Comparison of ENCODE assay signal across 9 cellular contexts in genomic region chr14:61502459-61503093, GRCh38.
DNase-seq lines count a peak whose midpoint lies in the region; ATAC-seq, FAIRE-seq and TF ChIP-seq lines count a peak whose summit lies in the region.
"Had no signal": no experiment of that assay in that cellular context is flagged by ENCODE, and none has a peak within 500 bp of the region (broad histone marks: within the 10 kb centered on the region; RNA-seq: fewer than 3 reads in every experiment).

No MANE protein-coding gene starts in this region.

- H3K4me1 Mint-ChIP-seq in Calu3 (ENCODE audit: low read depth, unreplicated experiment), result peaks cover 14% of the 10 kb centered on the region

- H3K9ac ChIP-seq in GM12878 (ENCODE audit: control insufficient read depth, insufficient read depth, low read length) (peak overlapping the region; percentile 81), smooth muscle cell (ENCODE audit: low read depth) (peak overlapping the region; percentile 15)

- ATAC-seq in GM19351 (IDR thresholded peaks at IDR 0.05; ENCODE audit: unreplicated experiment) (peak; percentile 7), HG03439 (IDR thresholded peaks at IDR 0.05; ENCODE audit: unreplicated experiment) (peak; percentile 20), GM12878 (peak; percentile 36), HG03469 (IDR thresholded peaks at IDR 0.05; ENCODE audit: unreplicated experiment) (no peak)
- ATAC-seq: Right ventricle myocardium inferior had no signal

- no TSS peak for BruUV-seq in GM12878 (replicated peaks; lab: Mats Ljungman, UMichigan)
- BruUV-seq in Calu3 (replicated peaks; lab: Mats Ljungman, UMichigan), result no TSS peak

- RAD21 ChIA-PET in GM12878 (lab: Charles Lee; ENCODE audit: unreplicated experiment), result interaction anchor here (0.7 to 3.5 kb wide), 28 partner anchors 16 to 335 kb away, joined by 3 to 30 read pairs (median 4); partner anchors contain the start of gene HIF1A

- no peaks in the 10 kb centered on the region for H3K9me3 ChIP-seq in GM12878 (replicated peaks; ENCODE audit: control insufficient read depth, insufficient read depth, low read length)
- no peaks in the 10 kb centered on the region for H3K9me3 ChIP-seq in smooth muscle cell (replicated peaks; ENCODE audit: low read depth)

- POLR2A ChIA-PET in GM12878 (lab: Charles Lee), result interaction anchor here (0.6 to 2.9 kb wide), 4 partner anchors 21 to 218 kb away, joined by 3 to 12 read pairs (median 6); no protein-coding TSS in a partner anchor

- H3K4me2 ChIP-seq in GM12878 (ENCODE audit: control insufficient read depth, insufficient read depth), result peak overlapping the region; percentile 81
- no peak overlapping the region for H3K4me2 ChIP-seq in smooth muscle cell

- H3K4me3 Mint-ChIP-seq in Calu3 (ENCODE audit: low read depth, unreplicated experiment), result no peak overlapping the region

- no peaks in the 10 kb centered on the region for H3K27me3 ChIP-seq in GM12878 (replicated peaks in 1 of 2; ENCODE audit: control insufficient read depth in 2 of 2, insufficient read depth in 2 of 2, low read length in 1 of 2)
- H3K27me3 ChIP-seq in smooth muscle cell (ENCODE audit: low read depth), result no peaks in the 10 kb centered on the region

- H3K4me1 ChIP-seq in GM12878 (ENCODE audit: control insufficient read depth, insufficient read depth, low read length), result peaks cover 30% of the 10 kb centered on the region
- H3K4me1 ChIP-seq in smooth muscle cell (ENCODE audit: low read depth), result peaks cover 4% of the 10 kb centered on the region

- TF ChIP-seq CTCF in GM12878 (IDR thresholded peaks at IDR 0.05 in 2 of 3, conservative IDR thresholded peaks at IDR 0.05 in 1 of 3; ENCODE audit: control insufficient read depth in 2 of 3, extremely low read depth in 1 of 3, insufficient read depth in 1 of 3, low read depth in 3 of 3, low read length in 3 of 3) (no peak), smooth muscle cell (IDR thresholded peaks at IDR 0.05; ENCODE audit: borderline replicate concordance, insufficient read depth, poor library complexity, severe bottlenecking) (no peak), Calu3 (IDR thresholded peaks at IDR 0.05; ENCODE audit: unreplicated experiment) (no peak)

- CTCF ChIA-PET in GM12878 (lab: Yijun Ruan, JAX) (interaction anchor here (0.6 to 3.5 kb wide), 12 partner anchors 21 to 335 kb away, joined by 3 to 31 read pairs (median 3); no protein-coding TSS in a partner anchor), Calu3 (lab: Charles Lee) (interaction anchor here (1.3 to 1.4 kb wide), 2 partner anchors 8 to 21 kb away, joined by 3 to 9 read pairs; no protein-coding TSS in a partner anchor)

- no peak for TF ChIP-seq EP300 in GM12878 (IDR thresholded peaks at IDR 0.05; ENCODE audit: borderline replicate concordance in 1 of 2, control insufficient read depth in 1 of 2, low read depth in 2 of 2, low read length in 2 of 2)

- no peaks in the 10 kb centered on the region for H3K27me3 Mint-ChIP-seq in Calu3 (ENCODE audit: unreplicated experiment)

- 12% methylated on average over 7 of the region's 7 CpGs for WGBS in GM12878 (ENCODE audit: insufficient coverage, insufficient replicate concordance, low lambda C conversion rate, missing lambda C conversion rate)
- 43% methylated on average over 7 of the region's 7 CpGs for WGBS in smooth muscle cell (ENCODE audit: low lambda C conversion rate)

- H3K4me3 ChIP-seq in GM12878 (peak overlapping the region; percentile 69), smooth muscle cell (no peak overlapping the region)

- TF ChIP-seq POLR2A in GM12878 (IDR thresholded peaks at IDR 0.05; ENCODE audit: low read depth, low read length), result no peak

- FAIRE-seq in GM12878 (lab: Jason Lieb, UNC), result no peak

- no peaks in the 10 kb centered on the region for H3K36me3 Mint-ChIP-seq in Calu3 (ENCODE audit: insufficient read depth, unreplicated experiment)

- DNase-seq in GM12878 (ENCODE audit: low read depth, low spot score), result no peak
- DNase-seq in smooth muscle cell (lab: John Stamatoyannopoulos, UW; ENCODE audit: unreplicated experiment), result no peak
- DNase-seq in cerebellar nuclear complex (lab: John Stamatoyannopoulos, UW), result no peak
- no peak for DNase-seq in NK-92 treated with Interleukin-12 subunit alpha and Interleukin-12 subunit beta, amount 100 ng/mL, for 24 hours (lab: John Stamatoyannopoulos, UW)
- DNase-seq in Calu3, result no peak

- peaks cover 15% of the 10 kb centered on the region for H3F3A ChIP-seq in smooth muscle cell (ENCODE audit: low read depth)

- in situ Hi-C loops in GM12878 (cut with MboI), result no loop called here

- H3K9me3 Mint-ChIP-seq in Calu3 (ENCODE audit: low read depth, unreplicated experiment), result no peaks in the 10 kb centered on the region

- no peak for TF ChIP-seq RAD21 in GM12878 (IDR thresholded peaks at IDR 0.05; ENCODE audit: insufficient read depth, low read depth, low read length)

- SMC1A ChIA-PET in GM12878 (lab: Charles Lee; ENCODE audit: uncharacterized antibody, unreplicated experiment), result interaction anchor here (0.6 to 4.5 kb wide), 36 partner anchors 8 to 448 kb away, joined by 3 to 38 read pairs (median 4); partner anchors contain the start of genes HIF1A and SNAPC1

- peaks cover 7% of the 10 kb centered on the region in 2 experiments; a peak in 3 of 4 replicates for H3K36me3 ChIP-seq in GM12878 (ENCODE audit: control insufficient read depth in 2 of 2, insufficient read depth in 2 of 2, low read length in 1 of 2)
- no peaks in the 10 kb centered on the region for H3K36me3 ChIP-seq in smooth muscle cell (ENCODE audit: low read depth)

- H3K79me2 ChIP-seq in GM12878 (ENCODE audit: control insufficient read depth, insufficient read depth, low read length), result peaks cover 3% of the 10 kb centered on the region; the same call in 1 of the 2 replicates
- no peaks in the 10 kb centered on the region for H3K79me2 ChIP-seq in smooth muscle cell (ENCODE audit: low read depth)

- H3K27ac ChIP-seq in GM12878 (ENCODE audit: control insufficient read depth, insufficient read depth), result peak overlapping the region; percentile 95
- peak overlapping the region; percentile 61 for H3K27ac ChIP-seq in smooth muscle cell (ENCODE audit: low read depth)

- intact Hi-C loops in GM12878 (cut with micrococcal nuclease; ENCODE audit: unreplicated experiment), result loop anchor here (1.0 to 2.0 kb wide), 2 partner anchors 24 to 159 kb away; no protein-coding TSS in a partner anchor
- intact Hi-C loops in Calu3 (cut with micrococcal nuclease; ENCODE audit: unreplicated experiment), result no loop called here

- H4K20me1 ChIP-seq in GM12878 (ENCODE audit: control insufficient read depth, insufficient read depth), result no peaks in the 10 kb centered on the region
- H4K20me1 ChIP-seq in smooth muscle cell (ENCODE audit: low read depth), result no peaks in the 10 kb centered on the region

- no peak overlapping the region for H3K27ac Mint-ChIP-seq in Calu3 (ENCODE audit: unreplicated experiment)

- no peak overlapping the region; the same call in 1 of the 2 replicates for H2AFZ ChIP-seq in GM12878 (ENCODE audit: control insufficient read depth, low read depth, low read length)
- no peak overlapping the region for H2AFZ ChIP-seq in smooth muscle cell (ENCODE audit: low read depth)

TF ChIP-seq in GM12878, 131 proteins besides CTCF, POLR2A, EP300 and RAD21:
- no peak for TF ChIP-seq HDAC6 (IDR thresholded peaks at IDR 0.05; ENCODE audit: unreplicated experiment)
- no peak for TF ChIP-seq REST (IDR thresholded peaks at IDR 0.05; ENCODE audit: low read depth, low read length)
- no peak for TF ChIP-seq ZNF24 (IDR thresholded peaks at IDR 0.05)
- no peak for TF ChIP-seq ASH2L (IDR thresholded peaks at IDR 0.05; ENCODE audit: borderline replicate concordance, low read depth)
- 0 out of 2 replicates have a peak, but pooled peaks have one; percentile 4 for TF ChIP-seq MTA3 (IDR thresholded peaks at IDR 0.05; ENCODE audit: borderline replicate concordance, low read length)
